Comparison of ENCODE assay signal across 9 cellular contexts in genomic region chr5:151257731-151258715, GRCh38. TPM values are rescaled to one million over a fixed set of nuclear protein-coding genes. Genes with fewer than 3 reads are reported as not detected.
DNase-seq lines count a peak whose midpoint lies in the region; ATAC-seq and TF ChIP-seq lines count a peak whose summit lies in the region.
"Had no signal": no experiment of that assay in that cellular context is flagged by ENCODE, and none has a peak within 500 bp of the region (broad histone marks: within the 10 kb centered on the region; RNA-seq: fewer than 3 reads in every experiment).

No MANE protein-coding gene starts in this region.

- no peaks in the 10 kb centered on the region for H3K9me3 ChIP-seq in sigmoid colon
- H3K9me3 ChIP-seq: gastrocnemius medialis had no signal

- TF ChIP-seq CTCF in sigmoid colon (IDR thresholded peaks at IDR 0.05) = no peak

- no peak overlapping the region for H3K4me3 ChIP-seq in sigmoid colon
- H3K4me3 ChIP-seq: gastrocnemius medialis had no signal

- DNase-seq in CD1c-positive myeloid dendritic cell (ENCODE audit: extremely low spot score) (peak; percentile 92), M059J (ENCODE audit: low read depth) (peak; percentile 80), globus pallidus (ENCODE audit: low spot score) (peak; percentile 38), NCI-H510A treated with DMSO at 0.1 percent for 48 hours (lab: John Stamatoyannopoulos, UW) (no peak), DMS 273 (lab: John Stamatoyannopoulos, UW; ENCODE audit: unreplicated experiment) (no peak), mesenteric fat pad (ENCODE audit: low spot score) (no peak), sigmoid colon (no peak)
- DNase-seq: gastrocnemius medialis had no signal

- intact Hi-C loops in sigmoid colon (cut with DNase I) = no loop called here

- ATAC-seq in GM21390 (IDR thresholded peaks at IDR 0.05; ENCODE audit: unreplicated experiment) = peak; percentile 30

- H3K4me1 ChIP-seq in sigmoid colon = peaks cover 0 to 35% (median 17%) of the 10 kb centered on the region in 4 donors

- H3K27me3 ChIP-seq in sigmoid colon = no peaks in the 10 kb centered on the region
- H3K27me3 ChIP-seq: gastrocnemius medialis had no signal

- 77 to 92% methylated on average over 12 of the region's 12 CpGs for WGBS in sigmoid colon, 2 donors

- no peak for TF ChIP-seq POLR2A in sigmoid colon (IDR thresholded peaks at IDR 0.05)

- no peak for TF ChIP-seq EP300 in sigmoid colon (IDR thresholded peaks at IDR 0.05)

- H3K27ac ChIP-seq in sigmoid colon = no peak overlapping the region

- peaks cover 0 to 21% (median 0%) of the 10 kb centered on the region in 4 donors for H3K36me3 ChIP-seq in sigmoid colon
- H3K36me3 ChIP-seq: gastrocnemius medialis had no signal

RNA-seq across cellular contexts. Expression of gene GM2A, which starts 5.0 kb away (rescaled TPM):
- total RNA-seq in M059J (2014; rRNA removed; shearing (Covaris generic)) = 24.1 and 30.9 TPM in 2 replicates
- total RNA-seq in mesenteric fat pad (38.7 TPM), sigmoid colon (10 to 100 TPM; 19.4 to 31.9 (median 29.3) TPM)
- polyA plus RNA-seq in sigmoid colon = 10 to 100 TPM; 10.2 to 35.1 (median 32.3) TPM

RNA-seq across cellular contexts. Expression of gene CCDC69, which starts 34.1 kb away (rescaled TPM):
- total RNA-seq in M059J (2014; rRNA removed; shearing (Covaris generic)) = 1.5 and 2.1 TPM in 2 replicates
- total RNA-seq in mesenteric fat pad (184 TPM), sigmoid colon (100 to 1,000 TPM; 199 to 342 (median 258) TPM)
- 10 to 100 TPM in 2 of 3 donors, 1 to 10 TPM in 1; 6.0 to 48.7 (median 43.2) TPM for polyA plus RNA-seq in sigmoid colon

RNA-seq across cellular contexts. Expression of gene SLC36A3, which starts 45.5 kb away (rescaled TPM):
- not detected in 2 replicates for total RNA-seq in M059J (2014; rRNA removed; shearing (Covaris generic))
- total RNA-seq in mesenteric fat pad (not detected), sigmoid colon (not detected)
- not detected for polyA plus RNA-seq in sigmoid colon
- total RNA-seq: gastrocnemius medialis had no signal

Comparison
In these comparisons a context has a peak if more than half of its experiments do, and no peak if none do; other contexts are left out.
1. DNase-seq: peak in CD1c-positive myeloid dendritic cell (single experiment), M059J (single experiment) and globus pallidus (single experiment); none in NCI-H510A treated with DMSO at 0.1 percent for 48 hours (single experiment), DMS 273 (single experiment), mesenteric fat pad (single experiment) and sigmoid colon (single experiment).
2. RNA of gene CCDC69, which starts 34.1 kb away (total RNA-seq): 199 to 342 TPM in sigmoid colon and 184 TPM in mesenteric fat pad (single experiment); 1.5 to 2.1 TPM in M059J; every median in the first group is over 10 times any median in the second.